ENCODE assay signal across 9 cellular contexts in genomic region chr10:4807803-4808507, GRCh38. TPM values are rescaled to one million over a fixed set of nuclear protein-coding genes. Genes with fewer than 3 reads are reported as not detected.
A peak's percentile ranks its signal among the peaks of the same experiment; 100 is the strongest.
DNase-seq lines count a peak whose midpoint lies in the region; ATAC-seq, FAIRE-seq and TF ChIP-seq lines count a peak whose summit lies in the region.
"Had no signal": no experiment of that assay in that cellular context is flagged by ENCODE, and none has a peak within 500 bp of the region (broad histone marks: within the 10 kb centered on the region; RNA-seq: fewer than 3 reads in every experiment).

No MANE protein-coding gene starts in this region.

- no peak for ATAC-seq in GM23338

- FAIRE-seq in RCC 7860 (lab: Jason Lieb, UNC), result peak; percentile 92

- H2AFZ ChIP-seq in GM23338, result no peak overlapping the region

- H3K4me1 ChIP-seq in GM23338 (ENCODE audit: insufficient read depth), result peaks cover 4% of the 10 kb centered on the region

- no peaks in the 10 kb centered on the region for H3K36me3 Mint-ChIP-seq in GM23338 (ENCODE audit: low read depth)

- H3K4me3 Mint-ChIP-seq in GM23338, result no peak overlapping the region

- DNase-seq in EH (ENCODE audit: low read depth), result peak; percentile 91
- no peak for DNase-seq in GM23338 (ENCODE audit: low spot score)
- DNase-seq in RCC 7860 (ENCODE audit: low spot score), result peak; percentile 92
- DNase-seq in hepatic stellate cell (ENCODE audit: low spot score), result peak; percentile 60
- no peak for DNase-seq in NCI-H526 treated with DMSO at 0.1 percent for 48 hours (lab: John Stamatoyannopoulos, UW)
- no peak for DNase-seq in DMS 273 (lab: John Stamatoyannopoulos, UW; ENCODE audit: unreplicated experiment)
- no peak for DNase-seq in WERI-Rb-1
- DNase-seq in stimulated activated CD4-positive, alpha-beta T cell treated with anti-CD3 and anti-CD28 coated beads, Interleukin-12 subunit alpha, Interleukin-12 subunit beta, amount 100 ng/mL, for 4 hours, result no peak

- H3K4me3 ChIP-seq in GM23338 (no peak overlapping the region), WERI-Rb-1 (ENCODE audit: low read depth, low read length) (no peak overlapping the region)

- no peaks in the 10 kb centered on the region for H4K20me1 ChIP-seq in GM23338 (replicated peaks; ENCODE audit: insufficient read depth)

- peaks cover 1% of the 10 kb centered on the region for H3K27me3 Mint-ChIP-seq in GM23338 (ENCODE audit: insufficient read depth, low read depth, poor library complexity)

- H3K9me3 Mint-ChIP-seq in GM23338, result no peaks in the 10 kb centered on the region; the same call in 2 of the 3 replicates

- H3K9me3 ChIP-seq in WERI-Rb-1 (ENCODE audit: severe bottlenecking), result no peaks in the 10 kb centered on the region

- no peak overlapping the region for H3K27ac Mint-ChIP-seq in GM23338

- H3K27ac ChIP-seq in GM23338 (ENCODE audit: low read depth) (no peak overlapping the region), WERI-Rb-1 (no peak overlapping the region)

- H3K9me2 ChIP-seq in GM23338 (ENCODE audit: insufficient read depth), result no peaks in the 10 kb centered on the region

- H3K36me3 ChIP-seq in GM23338 (ENCODE audit: insufficient read depth) (no peaks in the 10 kb centered on the region), WERI-Rb-1 (no peaks in the 10 kb centered on the region)

- peaks cover 9% of the 10 kb centered on the region; the same call in 2 of the 3 replicates for H3K4me1 Mint-ChIP-seq in GM23338

- no peaks in the 10 kb centered on the region for H3K79me2 ChIP-seq in GM23338 (replicated peaks; ENCODE audit: insufficient read depth)

- H3K27me3 ChIP-seq in GM23338 (ENCODE audit: insufficient read depth) (no peaks in the 10 kb centered on the region), WERI-Rb-1 (ENCODE audit: insufficient read depth, low read depth, severe bottlenecking) (no peaks in the 10 kb centered on the region)

- H3F3A ChIP-seq in GM23338 (replicated peaks; ENCODE audit: low read depth), result no peaks in the 10 kb centered on the region

- H3K4me2 ChIP-seq in GM23338, result peak overlapping the region; percentile 28; the same call in 1 of the 2 replicates

- TF ChIP-seq CTCF in GM23338 (conservative IDR thresholded peaks at IDR 0.05; ENCODE audit: low read depth in 2 of 2), result no peak
- no peak for TF ChIP-seq CTCF in WERI-Rb-1 (IDR thresholded peaks at IDR 0.05; ENCODE audit: low read depth, low read length)

TF ChIP-seq in GM23338, 12 proteins besides CTCF, POLR2A, EP300 and RAD21:
- no peak for TF ChIP-seq ZNF114 (CRISPR knock-in tag; IDR thresholded peaks at IDR 0.05)
- TF ChIP-seq NANOG (IDR thresholded peaks at IDR 0.05; ENCODE audit: borderline replicate concordance), result no peak
- TF ChIP-seq JUNB (IDR thresholded peaks at IDR 0.05; ENCODE audit: unreplicated experiment), result no peak
- TF ChIP-seq EZH2 (IDR thresholded peaks at IDR 0.05; ENCODE audit: low read depth, unreplicated experiment), result no peak
- TF ChIP-seq ETS1 (IDR thresholded peaks at IDR 0.05), result no peak
- TF ChIP-seq CREB1 (CRISPR knock-in tag; IDR thresholded peaks at IDR 0.05; ENCODE audit: low read depth), result no peak
- TF ChIP-seq, protein P1, sequence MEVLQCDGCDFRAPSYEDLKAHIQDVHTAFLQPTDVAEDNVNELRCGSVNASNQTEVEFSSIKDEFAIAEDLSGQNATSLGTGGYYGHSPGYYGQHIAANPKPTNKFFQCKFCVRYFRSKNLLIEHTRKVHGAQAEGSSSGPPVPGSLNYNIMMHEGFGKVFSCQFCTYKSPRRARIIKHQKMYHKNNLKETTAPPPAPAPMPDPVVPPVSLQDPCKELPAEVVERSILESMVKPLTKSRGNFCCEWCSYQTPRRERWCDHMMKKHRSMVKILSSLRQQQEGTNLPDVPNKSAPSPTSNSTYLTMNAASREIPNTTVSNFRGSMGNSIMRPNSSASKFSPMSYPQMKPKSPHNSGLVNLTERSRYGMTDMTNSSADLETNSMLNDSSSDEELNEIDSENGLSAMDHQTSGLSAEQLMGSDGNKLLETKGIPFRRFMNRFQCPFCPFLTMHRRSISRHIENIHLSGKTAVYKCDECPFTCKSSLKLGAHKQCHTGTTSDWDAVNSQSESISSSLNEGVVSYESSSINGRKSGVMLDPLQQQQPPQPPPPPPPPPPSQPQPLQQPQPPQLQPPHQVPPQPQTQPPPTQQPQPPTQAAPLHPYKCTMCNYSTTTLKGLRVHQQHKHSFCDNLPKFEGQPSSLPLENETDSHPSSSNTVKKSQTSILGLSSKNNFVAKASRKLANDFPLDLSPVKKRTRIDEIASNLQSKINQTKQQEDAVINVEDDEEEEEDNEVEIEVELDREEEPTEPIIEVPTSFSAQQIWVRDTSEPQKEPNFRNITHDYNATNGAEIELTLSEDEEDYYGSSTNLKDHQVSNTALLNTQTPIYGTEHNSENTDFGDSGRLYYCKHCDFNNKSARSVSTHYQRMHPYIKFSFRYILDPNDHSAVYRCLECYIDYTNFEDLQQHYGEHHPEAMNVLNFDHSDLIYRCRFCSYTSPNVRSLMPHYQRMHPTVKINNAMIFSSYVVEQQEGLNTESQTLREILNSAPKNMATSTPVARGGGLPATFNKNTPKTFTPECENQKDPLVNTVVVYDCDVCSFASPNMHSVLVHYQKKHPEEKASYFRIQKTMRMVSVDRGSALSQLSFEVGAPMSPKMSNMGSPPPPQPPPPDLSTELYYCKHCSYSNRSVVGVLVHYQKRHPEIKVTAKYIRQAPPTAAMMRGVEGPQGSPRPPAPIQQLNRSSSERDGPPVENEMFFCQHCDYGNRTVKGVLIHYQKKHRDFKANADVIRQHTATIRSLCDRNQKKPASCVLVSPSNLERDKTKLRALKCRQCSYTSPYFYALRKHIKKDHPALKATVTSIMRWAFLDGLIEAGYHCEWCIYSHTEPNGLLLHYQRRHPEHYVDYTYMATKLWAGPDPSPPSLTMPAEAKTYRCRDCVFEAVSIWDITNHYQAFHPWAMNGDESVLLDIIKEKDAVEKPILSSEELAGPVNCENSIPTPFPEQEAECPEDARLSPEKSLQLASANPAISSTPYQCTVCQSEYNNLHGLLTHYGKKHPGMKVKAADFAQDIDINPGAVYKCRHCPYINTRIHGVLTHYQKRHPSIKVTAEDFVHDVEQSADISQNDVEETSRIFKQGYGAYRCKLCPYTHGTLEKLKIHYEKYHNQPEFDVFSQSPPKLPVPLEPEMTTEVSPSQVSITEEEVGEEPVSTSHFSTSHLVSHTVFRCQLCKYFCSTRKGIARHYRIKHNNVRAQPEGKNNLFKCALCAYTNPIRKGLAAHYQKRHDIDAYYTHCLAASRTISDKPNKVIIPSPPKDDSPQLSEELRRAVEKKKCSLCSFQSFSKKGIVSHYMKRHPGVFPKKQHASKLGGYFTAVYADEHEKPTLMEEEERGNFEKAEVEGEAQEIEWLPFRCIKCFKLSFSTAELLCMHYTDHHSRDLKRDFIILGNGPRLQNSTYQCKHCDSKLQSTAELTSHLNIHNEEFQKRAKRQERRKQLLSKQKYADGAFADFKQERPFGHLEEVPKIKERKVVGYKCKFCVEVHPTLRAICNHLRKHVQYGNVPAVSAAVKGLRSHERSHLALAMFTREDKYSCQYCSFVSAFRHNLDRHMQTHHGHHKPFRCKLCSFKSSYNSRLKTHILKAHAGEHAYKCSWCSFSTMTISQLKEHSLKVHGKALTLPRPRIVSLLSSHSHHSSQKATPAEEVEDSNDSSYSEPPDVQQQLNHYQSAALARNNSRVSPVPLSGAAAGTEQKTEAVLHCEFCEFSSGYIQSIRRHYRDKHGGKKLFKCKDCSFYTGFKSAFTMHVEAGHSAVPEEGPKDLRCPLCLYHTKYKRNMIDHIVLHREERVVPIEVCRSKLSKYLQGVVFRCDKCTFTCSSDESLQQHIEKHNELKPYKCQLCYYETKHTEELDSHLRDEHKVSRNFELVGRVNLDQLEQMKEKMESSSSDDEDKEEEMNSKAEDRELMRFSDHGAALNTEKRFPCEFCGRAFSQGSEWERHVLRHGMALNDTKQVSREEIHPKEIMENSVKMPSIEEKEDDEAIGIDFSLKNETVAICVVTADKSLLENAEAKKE (CRISPR knock-in tag; IDR thresholded peaks at IDR 0.05), result no peak
- TF ChIP-seq POLR2AphosphoS5 (IDR thresholded peaks at IDR 0.05; ENCODE audit: low read depth), result no peak
- TF ChIP-seq ZNF331 (CRISPR knock-in tag; IDR thresholded peaks at IDR 0.05; ENCODE audit: low read depth), result no peak
- no peak for TF ChIP-seq STAT1 (IDR thresholded peaks at IDR 0.05; ENCODE audit: unreplicated experiment)
- TF ChIP-seq EZH2phosphoT487 (IDR thresholded peaks at IDR 0.05; ENCODE audit: unreplicated experiment), result no peak
- TF ChIP-seq REST (IDR thresholded peaks at IDR 0.05; ENCODE audit: unreplicated experiment), result no peak

RNA-seq across cellular contexts. Expression of gene AKR1E2, which starts 18.1 kb away (rescaled TPM):
- 3.3 and 4.3 TPM in 2 replicates for total RNA-seq in GM23338 (2014; rRNA removed; shearing (Covaris generic))
- polyA plus RNA-seq in GM23338 (2016; fragmentation: Nextera tagmentation; extraction: Ambion mirVana), result 2.2 and 3.4 TPM in 2 replicates
- polyA plus RNA-seq: neural cell had no signal

Comparison
In these comparisons a context has a peak if more than half of its experiments do, and no peak if none do; other contexts are left out.
1. DNase-seq: peak in EH (single experiment), RCC 7860 (single experiment) and hepatic stellate cell (single experiment); none in GM23338 (single experiment), NCI-H526 treated with DMSO at 0.1 percent for 48 hours (single experiment), DMS 273 (single experiment), WERI-Rb-1 (single experiment) and stimulated activated CD4-positive, alpha-beta T cell treated with anti-CD3 and anti-CD28 coated beads, Interleukin-12 subunit alpha, Interleukin-12 subunit beta, amount 100 ng/mL, for 4 hours (single experiment).